In genomic region chr10:34116220-34116623, GRCh38 we compare ENCODE assay signal across 2 cellular contexts.
TF ChIP-seq lines count a peak whose summit lies in the region.

No MANE protein-coding gene starts in this region.

TF ChIP-seq in IMR-90, 13 proteins besides CTCF, POLR2A, EP300 and RAD21 (continued from another document):
- TF ChIP-seq CEBPB (IDR thresholded peaks at IDR 0.05; ENCODE audit: low read depth, low read length): no peak
- no peak for TF ChIP-seq MAZ (IDR thresholded peaks at IDR 0.05; ENCODE audit: borderline replicate concordance, low read depth, low read length)
- TF ChIP-seq MAFK (IDR thresholded peaks at IDR 0.05; ENCODE audit: low read depth, low read length): no peak
- TF ChIP-seq RFX5 (IDR thresholded peaks at IDR 0.05; ENCODE audit: low read depth, low read length): no peak
- no peak for TF ChIP-seq USF2 (IDR thresholded peaks at IDR 0.05; ENCODE audit: low read depth, low read length)
- TF ChIP-seq NFE2L2 (IDR thresholded peaks at IDR 0.05; ENCODE audit: low read depth, low read length): no peak
- no peak for TF ChIP-seq ELK1 (IDR thresholded peaks at IDR 0.05; ENCODE audit: borderline replicate concordance, low read depth, low read length)
- no peak for TF ChIP-seq SMC3 (IDR thresholded peaks at IDR 0.05; ENCODE audit: low read depth, low read length)
- no peak for TF ChIP-seq BHLHE40 (IDR thresholded peaks at IDR 0.05; ENCODE audit: low read depth, low read length)
- TF ChIP-seq RCOR1 (IDR thresholded peaks at IDR 0.05; ENCODE audit: insufficient replicate concordance, low read length): no peak
- no peak for TF ChIP-seq CHD1 (IDR thresholded peaks at IDR 0.05; ENCODE audit: low read depth, low read length)
TF ChIP-seq in IMR-90: peak in this region for 0.

TF ChIP-seq in SK-N-SH treated with all-trans-retinoic acid at 6 μM for 48 hours, 23 proteins besides CTCF, POLR2A, EP300 and RAD21 (continued from another document):
- TF ChIP-seq ZC3H10 (CRISPR knock-in tag; IDR thresholded peaks at IDR 0.05) (no peak), TSHZ2 (CRISPR knock-in tag; IDR thresholded peaks at IDR 0.05) (no peak), ARNTL (CRISPR knock-in tag; IDR thresholded peaks at IDR 0.05; ENCODE audit: borderline replicate concordance, low read depth) (no peak), CREB5 (CRISPR knock-in tag; IDR thresholded peaks at IDR 0.05; ENCODE audit: low read depth) (no peak), RARB (CRISPR knock-in tag; IDR thresholded peaks at IDR 0.05) (no peak), ZFP30 (CRISPR knock-in tag; IDR thresholded peaks at IDR 0.05) (no peak), PPARA (CRISPR knock-in tag; IDR thresholded peaks at IDR 0.05; ENCODE audit: borderline replicate concordance) (no peak), ISL1 (CRISPR knock-in tag; IDR thresholded peaks at IDR 0.05) (no peak), CSRNP3 (CRISPR knock-in tag; IDR thresholded peaks at IDR 0.05) (no peak)
TF ChIP-seq in SK-N-SH treated with all-trans-retinoic acid at 6 μM for 48 hours: peak in this region for 0.
